Comparison of ENCODE assay signal across 18 cellular contexts in the genomic region with DNA sequence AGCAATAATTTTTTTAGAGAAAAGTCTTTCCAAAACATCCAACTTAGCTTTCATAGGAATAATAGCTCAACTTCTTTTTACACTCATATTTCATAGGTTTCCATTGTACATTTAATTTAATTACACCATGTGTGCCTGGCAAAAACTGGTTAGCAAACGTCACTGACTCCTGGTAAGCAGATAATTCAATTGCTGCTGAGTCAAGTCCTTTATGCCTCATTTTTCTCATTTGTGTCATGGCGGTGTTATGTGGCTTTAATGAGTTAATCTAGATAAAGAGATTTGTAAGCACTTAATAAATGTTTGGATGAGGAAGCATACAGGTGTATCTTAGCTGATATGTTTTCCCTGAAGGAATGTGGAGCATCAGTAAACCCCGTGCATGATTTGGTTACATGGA. TPM values are rescaled to one million over a fixed set of nuclear protein-coding genes. Genes with fewer than 3 reads are reported as not detected.
A peak's percentile ranks its signal among the peaks of the same experiment; 100 is the strongest.
DNase-seq lines count a peak whose midpoint lies in the region; ATAC-seq, FAIRE-seq and TF ChIP-seq lines count a peak whose summit lies in the region.
"Had no signal": no experiment of that assay in that cellular context is flagged by ENCODE, and none has a peak within 500 bp of the region (broad histone marks: within the 10 kb centered on the region; RNA-seq: fewer than 3 reads in every experiment).

No MANE protein-coding gene starts in this region.

- in situ Hi-C loops in GM12878 (cut with MboI), result no loop called here

- ATAC-seq in GM12878 (no peak), GM19328 (IDR thresholded peaks at IDR 0.05; ENCODE audit: unreplicated experiment) (no peak), HG02642 (IDR thresholded peaks at IDR 0.05; ENCODE audit: poor library complexity, unreplicated experiment) (no peak)
- ATAC-seq: T-cell had no signal

- RAD21 ChIA-PET in GM12878 (lab: Charles Lee; ENCODE audit: unreplicated experiment), result no interaction called here

- H3K4me2 ChIP-seq in GM12878 (ENCODE audit: control insufficient read depth, insufficient read depth), result no peak overlapping the region

- H3K27ac ChIP-seq in GM12878 (ENCODE audit: control insufficient read depth, insufficient read depth) (no peak overlapping the region), small intestine (ENCODE audit: low read depth in 1 of 2, low read length in 1 of 2) (no peak overlapping the region)

- POLR2A ChIA-PET in GM12878 (lab: Charles Lee), result no interaction called here

- H3K27me3 ChIP-seq in GM12878 (replicated peaks in 1 of 2; ENCODE audit: control insufficient read depth in 2 of 2, insufficient read depth in 2 of 2, low read length in 1 of 2) (no peaks in the 10 kb centered on the region), small intestine (ENCODE audit: control insufficient read depth in 2 of 2, insufficient read depth in 2 of 2, low read length in 2 of 2) (no peaks in the 10 kb centered on the region)
- H3K27me3 ChIP-seq: MG63 had no signal

- intact Hi-C loops in GM12878 (cut with micrococcal nuclease; ENCODE audit: unreplicated experiment), result no loop called here

- TF ChIP-seq RAD21 in GM12878 (IDR thresholded peaks at IDR 0.05; ENCODE audit: insufficient read depth, low read depth, low read length), result no peak

- no peak for TF ChIP-seq EP300 in GM12878 (IDR thresholded peaks at IDR 0.05; ENCODE audit: borderline replicate concordance in 1 of 2, control insufficient read depth in 1 of 2, low read depth in 2 of 2, low read length in 2 of 2)

- no peaks in the 10 kb centered on the region for H3K4me1 ChIP-seq in GM12878 (ENCODE audit: control insufficient read depth, insufficient read depth, low read length)
- H3K4me1 ChIP-seq in small intestine (ENCODE audit: control insufficient read depth in 2 of 2, insufficient read depth in 1 of 2, low read depth in 1 of 2, low read length in 1 of 2), result peaks cover 0 to 2% of the 10 kb centered on the region in 2 donors

- H3K36me3 ChIP-seq in GM12878 (ENCODE audit: control insufficient read depth in 2 of 2, insufficient read depth in 2 of 2, low read length in 1 of 2) (no peaks in the 10 kb centered on the region), small intestine (ENCODE audit: control insufficient read depth in 2 of 2, insufficient read depth in 2 of 2, low read length in 2 of 2) (no peaks in the 10 kb centered on the region)
- H3K36me3 ChIP-seq: HAP-1, MG63 had no signal

- H3K4me3 ChIP-seq in GM12878 (no peak overlapping the region), small intestine (ENCODE audit: low read depth in 1 of 2, low read length in 2 of 2) (no peak overlapping the region)
- H3K4me3 ChIP-seq: HAP-1, MG63 had no signal

- SMC1A ChIA-PET in GM12878 (lab: Charles Lee; ENCODE audit: uncharacterized antibody, unreplicated experiment), result interaction anchor here (0.5 to 1.4 kb wide), 2 partner anchors 21 to 33 kb away, joined by 3 read pairs; no protein-coding TSS in a partner anchor

- no peak overlapping the region for H2AFZ ChIP-seq in GM12878 (ENCODE audit: control insufficient read depth, low read depth, low read length)

- TF ChIP-seq POLR2A in GM12878 (IDR thresholded peaks at IDR 0.05; ENCODE audit: low read depth, low read length), result no peak

- DNase-seq in DMS53 (lab: John Stamatoyannopoulos, UW) (peak; percentile 76), DMS53 treated with DMSO at 0.1 percent for 48 hours (lab: John Stamatoyannopoulos, UW; ENCODE audit: unreplicated experiment) (no peak), M059J (ENCODE audit: low read depth) (peak; percentile 12), GM12878 (ENCODE audit: low read depth, low spot score) (no peak), small intestine (peak; percentile 68), nucleus accumbens (lab: John Stamatoyannopoulos, UW) (no peak)
- DNase-seq: DMS79 treated with DMSO at 0.1 percent for 48 hours, MG63, NCI-H1048, NCI-H1417 treated with DMSO at 0.1 percent for 48 hours, NCI-H187, NCI-H446 treated with DMSO at 0.1 percent for 48 hours, RPMI8226, SHP77 treated with DMSO at 0.1 percent for 48 hours, T-cell had no signal

- WGBS in GM12878 (ENCODE audit: insufficient coverage, insufficient replicate concordance, low lambda C conversion rate, missing lambda C conversion rate), result 32% methylated on average over 3 of the region's 3 CpGs
- WGBS in small intestine, 3 donors, result 11 to 54% (median 33%) methylated on average over 3 of the region's 3 CpGs

- CTCF ChIA-PET in GM12878 (lab: Yijun Ruan, JAX), result no interaction called here

- no TSS peak for BruUV-seq in GM12878 (replicated peaks; lab: Mats Ljungman, UMichigan)

- no peak for TF ChIP-seq CTCF in GM12878 (IDR thresholded peaks at IDR 0.05 in 2 of 3, conservative IDR thresholded peaks at IDR 0.05 in 1 of 3; ENCODE audit: control insufficient read depth in 2 of 3, extremely low read depth in 1 of 3, insufficient read depth in 1 of 3, low read depth in 3 of 3, low read length in 3 of 3)

- H3K79me2 ChIP-seq in GM12878 (ENCODE audit: control insufficient read depth, insufficient read depth, low read length), result no peaks in the 10 kb centered on the region

- H3K9ac ChIP-seq in GM12878 (ENCODE audit: control insufficient read depth, insufficient read depth, low read length), result no peak overlapping the region

- FAIRE-seq in GM12878 (lab: Jason Lieb, UNC) (peak; percentile 27), small intestine (lab: Jason Lieb, UNC) (no peak)

- no peaks in the 10 kb centered on the region for H4K20me1 ChIP-seq in GM12878 (ENCODE audit: control insufficient read depth, insufficient read depth)

- H3K9me3 ChIP-seq in GM12878 (replicated peaks; ENCODE audit: control insufficient read depth, insufficient read depth, low read length) (no peaks in the 10 kb centered on the region), small intestine (ENCODE audit: control insufficient read depth, low read depth) (no peaks in the 10 kb centered on the region)
- H3K9me3 ChIP-seq: HAP-1, MG63 had no signal

TF ChIP-seq in GM12878, 131 proteins besides CTCF, POLR2A, EP300 and RAD21 (continues in another document):
- TF ChIP-seq RFX5 (IDR thresholded peaks at IDR 0.05; ENCODE audit: low read depth, low read length) (no peak), SREBF2 (IDR thresholded peaks at IDR 0.05; ENCODE audit: low read length) (no peak), FOXK2 (IDR thresholded peaks at IDR 0.05) (no peak), DPF2 (IDR thresholded peaks at IDR 0.05) (no peak), KLF5 (IDR thresholded peaks at IDR 0.05; ENCODE audit: partially characterized antibody) (no peak), ATF7 (IDR thresholded peaks at IDR 0.05; ENCODE audit: low read depth) (no peak), SMARCA5 (IDR thresholded peaks at IDR 0.05) (no peak), CREM (IDR thresholded peaks at IDR 0.05; ENCODE audit: low read depth) (no peak), E2F8 (IDR thresholded peaks at IDR 0.05; ENCODE audit: low read depth, partially characterized antibody) (no peak), SMAD5 (IDR thresholded peaks at IDR 0.05; ENCODE audit: low read depth) (no peak), NR2F1 (conservative IDR thresholded peaks at IDR 0.05) (no peak)

RNA-seq across cellular contexts. Expression of gene PAK1, which starts 41.2 kb away (rescaled TPM):
- 31.6 and 37.5 TPM in 2 replicates for total RNA-seq in M059J (2014; rRNA removed; shearing (Covaris generic))
- 246 and 249 TPM in 2 replicates for total RNA-seq in GM12878 (2013; cell fraction: nucleolus; rRNA removed)
- 108 and 131 TPM in 2 replicates for total RNA-seq in GM12878 (2014; rRNA removed)
- 108 and 112 TPM in 2 replicates for total RNA-seq in GM12878 (2014; rRNA removed; fragmentation: Illumina TruSeq; extraction: Trizol)
- total RNA-seq in GM12878 (2021), result 119 and 121 TPM in 2 replicates
- 52.9 TPM for polyA plus RNA-seq in GM12878 (2011; ENCODE audit: low read depth)
- 321 and 332 TPM in 2 replicates for polyA plus RNA-seq in GM12878 (2011; rRNA removed)
- 214 and 249 TPM in 2 replicates for polyA plus RNA-seq in GM12878 (2011; cell fraction: cytosol; rRNA removed)
- polyA plus RNA-seq in GM12878 (2011; cell fraction: nucleus; rRNA removed), result 423 and 453 TPM in 2 replicates
- polyA plus RNA-seq in GM12878 (2012), result 85.0 and 96.2 TPM in 2 replicates
- 162 and 181 TPM in 2 replicates for polyA plus RNA-seq in GM12878 (2014; fragmentation: Illumina TruSeq; extraction: Trizol)
- 10 to 100 TPM; 43.8 to 49.4 TPM for polyA plus RNA-seq in GM12878 (2014; fragmentation: Nextera tagmentation; extraction: Ambion mirVana)
- polyA plus RNA-seq in GM12878 (2014; rRNA removed), result 112 and 113 TPM in 2 replicates
- polyA plus RNA-seq in GM12878 (2016; fragmentation: Nextera tagmentation; extraction: Ambion mirVana), result 100 to 1,000 TPM in 1 of 2 experiments, 10 to 100 TPM in 1; 99.1 to 114 TPM
- 305 and 451 TPM in 2 replicates for polyA minus RNA-seq in GM12878 (2011; rRNA and poly(A)+ RNA removed)
- 66.0 and 75.9 TPM in 2 replicates for polyA minus RNA-seq in GM12878 (2011; cell fraction: cytosol; rRNA and poly(A)+ RNA removed)
- polyA minus RNA-seq in GM12878 (2011; cell fraction: nucleus; rRNA and poly(A)+ RNA removed), result 140 and 186 TPM in 2 replicates
- polyA plus RNA-seq in small intestine, result 10 to 100 TPM; 35.0 to 60.0 (median 50.3) TPM

Comparison
In these comparisons a context has a peak if more than half of its experiments do, and no peak if none do; other contexts are left out.
1. DNase-seq: peak in DMS53 (single experiment), M059J (single experiment) and small intestine (single experiment); none in DMS53 treated with DMSO at 0.1 percent for 48 hours (single experiment), GM12878 (single experiment) and nucleus accumbens (0 of 56).